In the genomic region with DNA sequence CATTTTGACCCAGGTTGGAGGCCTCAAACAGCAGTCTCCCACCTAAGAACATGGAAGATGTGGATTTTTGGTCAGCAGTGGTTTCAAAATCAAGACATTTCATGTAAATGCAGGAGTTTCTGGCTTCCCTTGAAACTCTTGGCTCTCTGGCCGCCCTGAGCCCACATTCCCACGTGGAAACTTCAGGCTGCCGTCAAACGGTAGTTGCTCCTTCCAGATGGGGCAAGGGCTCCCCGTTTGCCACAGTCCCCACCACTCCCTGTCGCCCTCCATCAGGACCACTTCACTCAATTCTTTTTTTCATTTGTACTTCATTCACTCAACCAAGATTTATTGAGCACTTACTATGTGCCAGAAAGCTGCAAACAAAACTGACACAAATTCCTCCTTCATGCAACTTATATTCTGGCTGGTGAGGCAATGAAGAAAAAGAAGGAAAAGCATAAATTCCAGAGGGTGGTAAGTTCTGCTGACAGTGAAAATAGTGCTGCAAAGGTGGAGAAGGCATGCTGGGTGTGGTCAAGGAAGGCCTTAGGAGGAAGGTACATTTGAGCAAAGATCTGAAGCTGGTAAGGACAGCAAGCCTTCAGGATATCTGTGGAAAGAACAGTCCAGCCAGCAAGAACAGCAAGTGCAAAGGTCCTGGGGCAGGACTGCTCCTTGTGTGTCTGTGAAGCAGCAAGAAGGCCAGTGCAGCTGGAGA, we compare ENCODE assay signal across 1 cellular context.
TF ChIP-seq lines count a peak whose summit lies in the region.

No MANE protein-coding gene starts in this region.

TF ChIP-seq in HepG2, 621 proteins besides CTCF, POLR2A, EP300 and RAD21 (continued from another document and continues in another):
- TF ChIP-seq, protein P1, sequence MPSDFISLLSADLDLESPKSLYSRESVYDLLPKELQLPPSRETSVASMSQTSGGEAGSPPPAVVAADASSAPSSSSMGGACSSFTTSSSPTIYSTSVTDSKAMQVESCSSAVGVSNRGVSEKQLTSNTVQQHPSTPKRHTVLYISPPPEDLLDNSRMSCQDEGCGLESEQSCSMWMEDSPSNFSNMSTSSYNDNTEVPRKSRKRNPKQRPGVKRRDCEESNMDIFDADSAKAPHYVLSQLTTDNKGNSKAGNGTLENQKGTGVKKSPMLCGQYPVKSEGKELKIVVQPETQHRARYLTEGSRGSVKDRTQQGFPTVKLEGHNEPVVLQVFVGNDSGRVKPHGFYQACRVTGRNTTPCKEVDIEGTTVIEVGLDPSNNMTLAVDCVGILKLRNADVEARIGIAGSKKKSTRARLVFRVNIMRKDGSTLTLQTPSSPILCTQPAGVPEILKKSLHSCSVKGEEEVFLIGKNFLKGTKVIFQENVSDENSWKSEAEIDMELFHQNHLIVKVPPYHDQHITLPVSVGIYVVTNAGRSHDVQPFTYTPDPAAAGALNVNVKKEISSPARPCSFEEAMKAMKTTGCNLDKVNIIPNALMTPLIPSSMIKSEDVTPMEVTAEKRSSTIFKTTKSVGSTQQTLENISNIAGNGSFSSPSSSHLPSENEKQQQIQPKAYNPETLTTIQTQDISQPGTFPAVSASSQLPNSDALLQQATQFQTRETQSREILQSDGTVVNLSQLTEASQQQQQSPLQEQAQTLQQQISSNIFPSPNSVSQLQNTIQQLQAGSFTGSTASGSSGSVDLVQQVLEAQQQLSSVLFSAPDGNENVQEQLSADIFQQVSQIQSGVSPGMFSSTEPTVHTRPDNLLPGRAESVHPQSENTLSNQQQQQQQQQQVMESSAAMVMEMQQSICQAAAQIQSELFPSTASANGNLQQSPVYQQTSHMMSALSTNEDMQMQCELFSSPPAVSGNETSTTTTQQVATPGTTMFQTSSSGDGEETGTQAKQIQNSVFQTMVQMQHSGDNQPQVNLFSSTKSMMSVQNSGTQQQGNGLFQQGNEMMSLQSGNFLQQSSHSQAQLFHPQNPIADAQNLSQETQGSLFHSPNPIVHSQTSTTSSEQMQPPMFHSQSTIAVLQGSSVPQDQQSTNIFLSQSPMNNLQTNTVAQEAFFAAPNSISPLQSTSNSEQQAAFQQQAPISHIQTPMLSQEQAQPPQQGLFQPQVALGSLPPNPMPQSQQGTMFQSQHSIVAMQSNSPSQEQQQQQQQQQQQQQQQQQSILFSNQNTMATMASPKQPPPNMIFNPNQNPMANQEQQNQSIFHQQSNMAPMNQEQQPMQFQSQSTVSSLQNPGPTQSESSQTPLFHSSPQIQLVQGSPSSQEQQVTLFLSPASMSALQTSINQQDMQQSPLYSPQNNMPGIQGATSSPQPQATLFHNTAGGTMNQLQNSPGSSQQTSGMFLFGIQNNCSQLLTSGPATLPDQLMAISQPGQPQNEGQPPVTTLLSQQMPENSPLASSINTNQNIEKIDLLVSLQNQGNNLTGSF (CRISPR knock-in tag; IDR thresholded peaks at IDR 0.05), result 0 out of 2 replicates have a peak, but pooled peaks have one; percentile 48
- TF ChIP-seq ZMYM3 (CRISPR knock-in tag; IDR thresholded peaks at IDR 0.05), result peak; percentile 96
- peak; percentile 11 to 19; a peak in 1 of 4 replicates for TF ChIP-seq MAFK (conservative IDR thresholded peaks at IDR 0.05 in 1 of 2, IDR thresholded peaks at IDR 0.05 in 1 of 2; ENCODE audit: low read length in 2 of 2)
- TF ChIP-seq ZNF616 (CRISPR knock-in tag; IDR thresholded peaks at IDR 0.05; ENCODE audit: low read depth), result 0 out of 2 replicates have a peak, but pooled peaks have one; percentile 66
- TF ChIP-seq MEF2D (CRISPR knock-in tag; IDR thresholded peaks at IDR 0.05), result no peak
- no peak for TF ChIP-seq ZNF530 (CRISPR knock-in tag; IDR thresholded peaks at IDR 0.05; ENCODE audit: low read depth)
- no peak for TF ChIP-seq NFIC (IDR thresholded peaks at IDR 0.05; ENCODE audit: low read length)
- TF ChIP-seq HNF4G (IDR thresholded peaks at IDR 0.05; ENCODE audit: borderline replicate concordance, low read depth, low read length), result no peak
- no peak for TF ChIP-seq HNF4G (CRISPR knock-in tag; IDR thresholded peaks at IDR 0.05; ENCODE audit: borderline replicate concordance, low read depth)
- no peak for TF ChIP-seq ZFP90 (CRISPR knock-in tag; IDR thresholded peaks at IDR 0.05; ENCODE audit: borderline replicate concordance)
- no peak for TF ChIP-seq CC2D1A (CRISPR knock-in tag; IDR thresholded peaks at IDR 0.05)
- 0 out of 2 replicates have a peak, but pooled peaks have one; percentile 41 for TF ChIP-seq BRD4 (CRISPR knock-in tag; IDR thresholded peaks at IDR 0.05)
- TF ChIP-seq ZNF747 (CRISPR knock-in tag; IDR thresholded peaks at IDR 0.05; ENCODE audit: borderline replicate concordance), result no peak
- no peak for TF ChIP-seq ZNF75D (CRISPR knock-in tag; IDR thresholded peaks at IDR 0.05; ENCODE audit: borderline replicate concordance)
- peak; percentile 76 for TF ChIP-seq ZNF788 (CRISPR knock-in tag; IDR thresholded peaks at IDR 0.05; ENCODE audit: borderline replicate concordance)
- no peak for TF ChIP-seq YEATS4 (CRISPR knock-in tag; IDR thresholded peaks at IDR 0.05; ENCODE audit: borderline replicate concordance)
- TF ChIP-seq, protein P2, sequence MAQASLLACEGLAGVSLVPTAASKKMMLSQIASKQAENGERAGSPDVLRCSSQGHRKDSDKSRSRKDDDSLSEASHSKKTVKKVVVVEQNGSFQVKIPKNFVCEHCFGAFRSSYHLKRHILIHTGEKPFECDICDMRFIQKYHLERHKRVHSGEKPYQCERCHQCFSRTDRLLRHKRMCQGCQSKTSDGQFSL (CRISPR knock-in tag; IDR thresholded peaks at IDR 0.05), result no peak
- TF ChIP-seq, protein P3, sequence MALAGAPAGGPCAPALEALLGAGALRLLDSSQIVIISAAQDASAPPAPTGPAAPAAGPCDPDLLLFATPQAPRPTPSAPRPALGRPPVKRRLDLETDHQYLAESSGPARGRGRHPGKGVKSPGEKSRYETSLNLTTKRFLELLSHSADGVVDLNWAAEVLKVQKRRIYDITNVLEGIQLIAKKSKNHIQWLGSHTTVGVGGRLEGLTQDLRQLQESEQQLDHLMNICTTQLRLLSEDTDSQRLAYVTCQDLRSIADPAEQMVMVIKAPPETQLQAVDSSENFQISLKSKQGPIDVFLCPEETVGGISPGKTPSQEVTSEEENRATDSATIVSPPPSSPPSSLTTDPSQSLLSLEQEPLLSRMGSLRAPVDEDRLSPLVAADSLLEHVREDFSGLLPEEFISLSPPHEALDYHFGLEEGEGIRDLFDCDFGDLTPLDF (CRISPR knock-in tag; IDR thresholded peaks at IDR 0.05), result no peak
- TF ChIP-seq, protein P4, sequence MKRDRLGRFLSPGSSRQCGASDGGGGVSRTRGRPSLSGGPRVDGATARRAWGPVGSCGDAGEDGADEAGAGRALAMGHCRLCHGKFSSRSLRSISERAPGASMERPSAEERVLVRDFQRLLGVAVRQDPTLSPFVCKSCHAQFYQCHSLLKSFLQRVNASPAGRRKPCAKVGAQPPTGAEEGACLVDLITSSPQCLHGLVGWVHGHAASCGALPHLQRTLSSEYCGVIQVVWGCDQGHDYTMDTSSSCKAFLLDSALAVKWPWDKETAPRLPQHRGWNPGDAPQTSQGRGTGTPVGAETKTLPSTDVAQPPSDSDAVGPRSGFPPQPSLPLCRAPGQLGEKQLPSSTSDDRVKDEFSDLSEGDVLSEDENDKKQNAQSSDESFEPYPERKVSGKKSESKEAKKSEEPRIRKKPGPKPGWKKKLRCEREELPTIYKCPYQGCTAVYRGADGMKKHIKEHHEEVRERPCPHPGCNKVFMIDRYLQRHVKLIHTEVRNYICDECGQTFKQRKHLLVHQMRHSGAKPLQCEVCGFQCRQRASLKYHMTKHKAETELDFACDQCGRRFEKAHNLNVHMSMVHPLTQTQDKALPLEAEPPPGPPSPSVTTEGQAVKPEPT (CRISPR knock-in tag; IDR thresholded peaks at IDR 0.05; ENCODE audit: low read depth), result 0 out of 2 replicates have a peak, but pooled peaks have one; percentile 22
- no peak for TF ChIP-seq RELA (CRISPR knock-in tag; IDR thresholded peaks at IDR 0.05)
- TF ChIP-seq TARDBP (CRISPR knock-in tag; IDR thresholded peaks at IDR 0.05), result no peak
- TF ChIP-seq CHD4 (IDR thresholded peaks at IDR 0.05; ENCODE audit: borderline replicate concordance, low read length), result 0 out of 2 replicates have a peak, but pooled peaks have one; percentile 71
- no peak for TF ChIP-seq AGO2 (optimal IDR thresholded peaks at IDR 0.05; ENCODE audit: low read depth, low read length)
- TF ChIP-seq, protein P5, sequence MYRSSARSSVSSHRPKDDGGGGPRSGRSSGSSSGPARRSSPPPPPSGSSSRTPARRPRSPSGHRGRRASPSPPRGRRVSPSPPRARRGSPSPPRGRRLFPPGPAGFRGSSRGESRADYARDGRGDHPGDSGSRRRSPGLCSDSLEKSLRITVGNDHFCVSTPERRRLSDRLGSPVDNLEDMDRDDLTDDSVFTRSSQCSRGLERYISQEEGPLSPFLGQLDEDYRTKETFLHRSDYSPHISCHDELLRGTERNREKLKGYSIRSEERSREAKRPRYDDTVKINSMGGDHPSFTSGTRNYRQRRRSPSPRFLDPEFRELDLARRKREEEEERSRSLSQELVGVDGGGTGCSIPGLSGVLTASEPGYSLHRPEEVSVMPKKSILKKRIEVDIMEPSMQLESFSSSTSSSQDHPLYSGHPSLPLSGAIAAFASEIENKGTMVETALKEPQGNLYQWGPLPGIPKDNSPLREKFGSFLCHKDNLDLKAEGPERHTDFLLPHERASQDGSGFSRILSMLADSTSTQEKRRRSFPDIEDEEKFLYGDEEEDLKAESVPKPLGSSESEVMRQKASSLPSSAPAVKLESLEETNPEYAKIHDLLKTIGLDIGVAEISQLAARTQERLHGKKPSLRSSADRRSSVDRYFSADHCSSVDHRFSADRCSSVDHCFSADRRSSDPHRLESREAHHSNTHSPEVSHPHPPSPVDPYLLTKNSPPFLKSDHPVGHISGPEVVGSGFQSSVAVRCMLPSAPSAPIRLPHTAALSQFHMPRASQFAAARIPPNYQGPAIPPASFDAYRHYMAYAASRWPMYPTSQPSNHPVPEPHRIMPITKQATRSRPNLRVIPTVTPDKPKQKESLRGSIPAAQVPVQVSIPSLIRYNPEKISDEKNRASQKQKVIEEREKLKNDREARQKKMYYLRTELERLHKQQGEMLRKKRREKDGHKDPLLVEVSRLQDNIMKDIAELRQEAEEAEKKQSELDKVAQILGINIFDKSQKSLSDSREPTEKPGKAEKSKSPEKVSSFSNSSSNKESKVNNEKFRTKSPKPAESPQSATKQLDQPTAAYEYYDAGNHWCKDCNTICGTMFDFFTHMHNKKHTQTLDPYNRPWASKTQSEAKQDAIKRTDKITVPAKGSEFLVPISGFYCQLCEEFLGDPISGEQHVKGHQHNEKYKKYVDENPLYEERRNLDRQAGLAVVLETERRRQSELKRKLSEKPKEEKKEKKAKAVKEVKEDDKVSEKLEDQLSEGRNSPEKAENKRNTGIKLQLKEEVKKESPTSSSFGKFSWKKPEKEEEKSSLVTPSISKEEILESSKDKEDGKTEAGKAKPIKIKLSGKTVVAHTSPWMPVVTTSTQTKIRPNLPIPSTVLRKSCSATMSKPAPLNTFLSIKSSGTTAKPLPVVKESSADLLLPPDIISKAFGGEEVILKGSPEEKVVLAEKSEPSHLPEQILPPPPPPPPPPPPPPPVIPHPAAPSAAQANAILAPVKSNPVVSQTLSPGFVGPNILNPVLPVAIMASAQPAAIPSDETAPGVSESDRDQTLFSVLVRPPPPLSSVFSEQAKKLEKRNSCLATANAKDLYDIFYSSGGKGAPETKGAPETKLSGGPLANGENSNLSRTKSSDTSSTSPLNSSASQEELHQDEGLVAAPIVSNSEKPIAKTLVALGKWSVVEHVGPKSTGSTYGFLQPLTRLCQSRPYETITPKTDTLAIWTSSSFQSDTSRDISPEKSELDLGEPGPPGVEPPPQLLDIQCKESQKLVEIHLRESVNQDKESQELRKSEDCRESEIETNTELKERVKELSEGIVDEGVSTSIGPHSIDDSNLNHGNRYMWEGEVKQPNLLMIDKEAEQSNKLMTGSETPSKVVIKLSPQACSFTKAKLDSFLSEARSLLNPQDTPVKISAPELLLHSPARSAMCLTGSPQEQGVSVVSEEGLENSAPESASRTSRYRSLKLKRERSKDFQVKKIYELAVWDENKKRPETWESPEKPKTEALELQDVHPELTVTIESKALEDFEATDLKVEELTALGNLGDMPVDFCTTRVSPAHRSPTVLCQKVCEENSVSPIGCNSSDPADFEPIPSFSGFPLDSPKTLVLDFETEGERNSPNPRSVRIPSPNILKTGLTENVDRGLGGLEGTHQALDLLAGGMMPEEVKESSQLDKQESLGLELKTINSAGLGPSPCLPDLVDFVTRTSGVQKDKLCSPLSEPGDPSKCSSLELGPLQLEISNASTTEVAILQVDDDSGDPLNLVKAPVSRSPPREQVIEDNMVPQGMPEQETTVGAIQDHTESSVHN (CRISPR knock-in tag; IDR thresholded peaks at IDR 0.05), result no peak
- no peak; the same call in 1 of the 2 replicates for TF ChIP-seq SALL1 (CRISPR knock-in tag; IDR thresholded peaks at IDR 0.05)
- TF ChIP-seq ZNF451 (CRISPR knock-in tag; IDR thresholded peaks at IDR 0.05), result no peak
- TF ChIP-seq, protein P6, sequence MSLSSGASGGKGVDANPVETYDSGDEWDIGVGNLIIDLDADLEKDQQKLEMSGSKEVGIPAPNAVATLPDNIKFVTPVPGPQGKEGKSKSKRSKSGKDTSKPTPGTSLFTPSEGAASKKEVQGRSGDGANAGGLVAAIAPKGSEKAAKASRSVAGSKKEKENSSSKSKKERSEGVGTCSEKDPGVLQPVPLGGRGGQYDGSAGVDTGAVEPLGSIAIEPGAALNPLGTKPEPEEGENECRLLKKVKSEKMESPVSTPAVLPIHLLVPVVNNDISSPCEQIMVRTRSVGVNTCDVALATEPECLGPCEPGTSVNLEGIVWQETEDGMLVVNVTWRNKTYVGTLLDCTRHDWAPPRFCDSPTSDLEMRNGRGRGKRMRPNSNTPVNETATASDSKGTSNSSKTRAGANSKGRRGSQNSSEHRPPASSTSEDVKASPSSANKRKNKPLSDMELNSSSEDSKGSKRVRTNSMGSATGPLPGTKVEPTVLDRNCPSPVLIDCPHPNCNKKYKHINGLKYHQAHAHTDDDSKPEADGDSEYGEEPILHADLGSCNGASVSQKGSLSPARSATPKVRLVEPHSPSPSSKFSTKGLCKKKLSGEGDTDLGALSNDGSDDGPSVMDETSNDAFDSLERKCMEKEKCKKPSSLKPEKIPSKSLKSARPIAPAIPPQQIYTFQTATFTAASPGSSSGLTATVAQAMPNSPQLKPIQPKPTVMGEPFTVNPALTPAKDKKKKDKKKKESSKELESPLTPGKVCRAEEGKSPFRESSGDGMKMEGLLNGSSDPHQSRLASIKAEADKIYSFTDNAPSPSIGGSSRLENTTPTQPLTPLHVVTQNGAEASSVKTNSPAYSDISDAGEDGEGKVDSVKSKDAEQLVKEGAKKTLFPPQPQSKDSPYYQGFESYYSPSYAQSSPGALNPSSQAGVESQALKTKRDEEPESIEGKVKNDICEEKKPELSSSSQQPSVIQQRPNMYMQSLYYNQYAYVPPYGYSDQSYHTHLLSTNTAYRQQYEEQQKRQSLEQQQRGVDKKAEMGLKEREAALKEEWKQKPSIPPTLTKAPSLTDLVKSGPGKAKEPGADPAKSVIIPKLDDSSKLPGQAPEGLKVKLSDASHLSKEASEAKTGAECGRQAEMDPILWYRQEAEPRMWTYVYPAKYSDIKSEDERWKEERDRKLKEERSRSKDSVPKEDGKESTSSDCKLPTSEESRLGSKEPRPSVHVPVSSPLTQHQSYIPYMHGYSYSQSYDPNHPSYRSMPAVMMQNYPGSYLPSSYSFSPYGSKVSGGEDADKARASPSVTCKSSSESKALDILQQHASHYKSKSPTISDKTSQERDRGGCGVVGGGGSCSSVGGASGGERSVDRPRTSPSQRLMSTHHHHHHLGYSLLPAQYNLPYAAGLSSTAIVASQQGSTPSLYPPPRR (CRISPR knock-in tag; IDR thresholded peaks at IDR 0.05; ENCODE audit: borderline replicate concordance), result peak; percentile 29; the same call in 1 of the 2 replicates
- TF ChIP-seq ZNF256 (CRISPR knock-in tag; conservative IDR thresholded peaks at IDR 0.05), result 0 out of 2 replicates have a peak, but pooled peaks have one; percentile 38
- TF ChIP-seq ZFP37 (CRISPR knock-in tag; IDR thresholded peaks at IDR 0.05; ENCODE audit: borderline replicate concordance), result 0 out of 2 replicates have a peak, but pooled peaks have one; percentile 38
- 0 out of 2 replicates have a peak, but pooled peaks have one; percentile 59 for TF ChIP-seq ZFP62 (CRISPR knock-in tag; IDR thresholded peaks at IDR 0.05)
